ENCODE assay signal across 9 cellular contexts in genomic region chr10:30074101-30074500, GRCh38.
"Had no signal": no experiment of that assay in that cellular context is flagged by ENCODE, and none has a peak within 500 bp of the region (broad histone marks: within the 10 kb centered on the region; RNA-seq: fewer than 3 reads in every experiment).

No MANE protein-coding gene starts in this region.

- H3K9ac ChIP-seq: GM23248 had no signal

- ATAC-seq: GM23338, HCT116 had no signal

- H3K4me1 ChIP-seq: HAP-1 had no signal

- H3K27ac ChIP-seq: GM23248 had no signal

- H3K36me3 ChIP-seq: HAP-1 had no signal

- H3K9me3 ChIP-seq: HAP-1 had no signal

- DNase-seq: GM23248, GOT3, H7, H9, HCEC 1CT, HFFc6 had no signal

- H3K4me3 ChIP-seq: GM23248, GM23338, HAP-1 had no signal
